ENCODE assay signal across 1 cellular context in genomic region chr19:29605653-29606419, GRCh38.
A peak's percentile ranks its signal among the peaks of the same experiment; 100 is the strongest.
TF ChIP-seq lines count a peak whose summit lies in the region.

Gene POP4 (plus strand): TSS chr19:29606283. CDS start chr19:29606319, 36 bp downstream.

TF ChIP-seq in HepG2, 621 proteins besides CTCF, POLR2A, EP300 and RAD21 (continued from another document and continues in another):
- TF ChIP-seq MAX (IDR thresholded peaks at IDR 0.05) (peak; percentile 63; the same call in 1 of the 2 replicates), HOMEZ (CRISPR knock-in tag; IDR thresholded peaks at IDR 0.05; ENCODE audit: low read depth) (peak; percentile 9; the same call in 1 of the 2 replicates), ZNF441 (CRISPR knock-in tag; IDR thresholded peaks at IDR 0.05; ENCODE audit: borderline replicate concordance) (0 out of 2 replicates have a peak, but pooled peaks have one; percentile 26), ATF1 (CRISPR knock-in tag; IDR thresholded peaks at IDR 0.05) (peak; percentile 100), FOXM1 (CRISPR knock-in tag; IDR thresholded peaks at IDR 0.05) (no peak), GATA4 (IDR thresholded peaks at IDR 0.05; ENCODE audit: borderline replicate concordance, low read depth) (peak; percentile 91), KMT2B (CRISPR knock-in tag; IDR thresholded peaks at IDR 0.05) (peak; percentile 88), ZNF260 (CRISPR knock-in tag; IDR thresholded peaks at IDR 0.05; ENCODE audit: borderline replicate concordance, low read depth) (no peak), TOPORS (CRISPR knock-in tag; IDR thresholded peaks at IDR 0.05) (no peak), BCL6 (CRISPR knock-in tag; IDR thresholded peaks at IDR 0.05) (peak; percentile 11; the same call in 1 of the 2 replicates), ZBTB40 (IDR thresholded peaks at IDR 0.05) (no peak), ZBTB40 (CRISPR knock-in tag; IDR thresholded peaks at IDR 0.05) (peak; percentile 70), RBM39 (IDR thresholded peaks at IDR 0.05; ENCODE audit: low read depth, low read length, poor library complexity, severe bottlenecking) (peak; percentile 72), DPF2 (CRISPR knock-in tag; IDR thresholded peaks at IDR 0.05; ENCODE audit: borderline replicate concordance, low read depth) (no peak), ZNF839 (CRISPR knock-in tag; IDR thresholded peaks at IDR 0.05; ENCODE audit: borderline replicate concordance) (0 out of 2 replicates have a peak, but pooled peaks have one; percentile 72), PAF1 (CRISPR knock-in tag; IDR thresholded peaks at IDR 0.05) (no peak), SRF (IDR thresholded peaks at IDR 0.05; ENCODE audit: low read depth, low read length) (peak; percentile 81), KLF9 (CRISPR knock-in tag; IDR thresholded peaks at IDR 0.05; ENCODE audit: low read depth) (no peak), KAT7 (CRISPR knock-in tag; IDR thresholded peaks at IDR 0.05; ENCODE audit: borderline replicate concordance) (0 out of 2 replicates have a peak, but pooled peaks have one; percentile 58), ERF (CRISPR knock-in tag; IDR thresholded peaks at IDR 0.05) (peak; percentile 61), ATF4 (CRISPR knock-in tag; IDR thresholded peaks at IDR 0.05) (no peak), ZNF543 (CRISPR knock-in tag; IDR thresholded peaks at IDR 0.05) (0 out of 2 replicates have a peak, but pooled peaks have one; percentile 44), SIN3B (IDR thresholded peaks at IDR 0.05; ENCODE audit: low read length) (peak; percentile 93), CENPX (CRISPR knock-in tag; IDR thresholded peaks at IDR 0.05) (no peak), HNRNPLL (IDR thresholded peaks at IDR 0.05; ENCODE audit: low read depth, low read length, poor library complexity, severe bottlenecking) (peak; percentile 68), ZNF614 (CRISPR knock-in tag; IDR thresholded peaks at IDR 0.05; ENCODE audit: borderline replicate concordance) (peak; percentile 54; the same call in 1 of the 2 replicates)
- TF ChIP-seq, protein P1, sequence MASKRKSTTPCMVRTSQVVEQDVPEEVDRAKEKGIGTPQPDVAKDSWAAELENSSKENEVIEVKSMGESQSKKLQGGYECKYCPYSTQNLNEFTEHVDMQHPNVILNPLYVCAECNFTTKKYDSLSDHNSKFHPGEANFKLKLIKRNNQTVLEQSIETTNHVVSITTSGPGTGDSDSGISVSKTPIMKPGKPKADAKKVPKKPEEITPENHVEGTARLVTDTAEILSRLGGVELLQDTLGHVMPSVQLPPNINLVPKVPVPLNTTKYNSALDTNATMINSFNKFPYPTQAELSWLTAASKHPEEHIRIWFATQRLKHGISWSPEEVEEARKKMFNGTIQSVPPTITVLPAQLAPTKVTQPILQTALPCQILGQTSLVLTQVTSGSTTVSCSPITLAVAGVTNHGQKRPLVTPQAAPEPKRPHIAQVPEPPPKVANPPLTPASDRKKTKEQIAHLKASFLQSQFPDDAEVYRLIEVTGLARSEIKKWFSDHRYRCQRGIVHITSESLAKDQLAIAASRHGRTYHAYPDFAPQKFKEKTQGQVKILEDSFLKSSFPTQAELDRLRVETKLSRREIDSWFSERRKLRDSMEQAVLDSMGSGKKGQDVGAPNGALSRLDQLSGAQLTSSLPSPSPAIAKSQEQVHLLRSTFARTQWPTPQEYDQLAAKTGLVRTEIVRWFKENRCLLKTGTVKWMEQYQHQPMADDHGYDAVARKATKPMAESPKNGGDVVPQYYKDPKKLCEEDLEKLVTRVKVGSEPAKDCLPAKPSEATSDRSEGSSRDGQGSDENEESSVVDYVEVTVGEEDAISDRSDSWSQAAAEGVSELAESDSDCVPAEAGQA (IDR thresholded peaks at IDR 0.05; ENCODE audit: low read depth), result peak; percentile 98
- TF ChIP-seq, protein P1 (CRISPR knock-in tag; IDR thresholded peaks at IDR 0.05; ENCODE audit: borderline replicate concordance), result no peak
- TF ChIP-seq, protein P2, sequence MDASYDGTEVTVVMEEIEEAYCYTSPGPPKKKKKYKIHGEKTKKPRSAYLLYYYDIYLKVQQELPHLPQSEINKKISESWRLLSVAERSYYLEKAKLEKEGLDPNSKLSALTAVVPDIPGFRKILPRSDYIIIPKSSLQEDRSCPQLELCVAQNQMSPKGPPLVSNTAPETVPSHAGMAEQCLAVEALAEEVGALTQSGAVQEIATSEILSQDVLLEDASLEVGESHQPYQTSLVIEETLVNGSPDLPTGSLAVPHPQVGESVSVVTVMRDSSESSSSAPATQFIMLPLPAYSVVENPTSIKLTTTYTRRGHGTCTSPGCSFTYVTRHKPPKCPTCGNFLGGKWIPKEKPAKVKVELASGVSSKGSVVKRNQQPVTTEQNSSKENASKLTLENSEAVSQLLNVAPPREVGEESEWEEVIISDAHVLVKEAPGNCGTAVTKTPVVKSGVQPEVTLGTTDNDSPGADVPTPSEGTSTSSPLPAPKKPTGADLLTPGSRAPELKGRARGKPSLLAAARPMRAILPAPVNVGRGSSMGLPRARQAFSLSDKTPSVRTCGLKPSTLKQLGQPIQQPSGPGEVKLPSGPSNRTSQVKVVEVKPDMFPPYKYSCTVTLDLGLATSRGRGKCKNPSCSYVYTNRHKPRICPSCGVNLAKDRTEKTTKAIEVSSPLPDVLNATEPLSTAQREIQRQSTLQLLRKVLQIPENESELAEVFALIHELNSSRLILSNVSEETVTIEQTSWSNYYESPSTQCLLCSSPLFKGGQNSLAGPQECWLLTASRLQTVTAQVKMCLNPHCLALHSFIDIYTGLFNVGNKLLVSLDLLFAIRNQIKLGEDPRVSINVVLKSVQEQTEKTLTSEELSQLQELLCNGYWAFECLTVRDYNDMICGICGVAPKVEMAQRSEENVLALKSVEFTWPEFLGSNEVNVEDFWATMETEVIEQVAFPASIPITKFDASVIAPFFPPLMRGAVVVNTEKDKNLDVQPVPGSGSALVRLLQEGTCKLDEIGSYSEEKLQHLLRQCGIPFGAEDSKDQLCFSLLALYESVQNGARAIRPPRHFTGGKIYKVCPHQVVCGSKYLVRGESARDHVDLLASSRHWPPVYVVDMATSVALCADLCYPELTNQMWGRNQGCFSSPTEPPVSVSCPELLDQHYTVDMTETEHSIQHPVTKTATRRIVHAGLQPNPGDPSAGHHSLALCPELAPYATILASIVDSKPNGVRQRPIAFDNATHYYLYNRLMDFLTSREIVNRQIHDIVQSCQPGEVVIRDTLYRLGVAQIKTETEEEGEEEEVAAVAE (CRISPR knock-in tag; IDR thresholded peaks at IDR 0.05; ENCODE audit: borderline replicate concordance), result peak; percentile 59; the same call in 1 of the 2 replicates
